ENCODE assay signal across 10 cellular contexts in genomic region chr16:50137268-50137667, GRCh38.
"Had no signal": no experiment of that assay in that cellular context is flagged by ENCODE, and none has a peak within 500 bp of the region (broad histone marks: within the 10 kb centered on the region; RNA-seq: fewer than 3 reads in every experiment).

No MANE protein-coding gene starts in this region.

- DNase-seq: GM23248, GOT3, H9, HCEC 1CT, HFFc6, KG1 had no signal

- H3K36me3 Mint-ChIP-seq: IgD-negative memory B cell had no signal

- H3K4me3 Mint-ChIP-seq: H9, HFFc6, IgD-negative memory B cell had no signal

- FAIRE-seq: H54, HepG2 had no signal

- H3K27ac Mint-ChIP-seq: H9, HFFc6, IgD-negative memory B cell had no signal

- H3K9me3 Mint-ChIP-seq: H9, HFFc6, IgD-negative memory B cell had no signal

- H3K9ac ChIP-seq: GM23248 had no signal

- H3K27ac ChIP-seq: GM23248, HL-60 had no signal

- H2AFZ ChIP-seq: GM23248 had no signal

- H3K4me1 Mint-ChIP-seq: H9, IgD-negative memory B cell had no signal

- H3K27me3 Mint-ChIP-seq: IgD-negative memory B cell had no signal

- H3K4me3 ChIP-seq: GM23248 had no signal
